ENCODE assay signal across 34 cellular contexts in genomic region chr18:57538614-57539013, GRCh38.
"Had no signal": no experiment of that assay in that cellular context is flagged by ENCODE, and none has a peak within 500 bp of the region (broad histone marks: within the 10 kb centered on the region; RNA-seq: fewer than 3 reads in every experiment).

No MANE protein-coding gene starts in this region.

- H3K9me3 ChIP-seq: MG63 had no signal

- H3K36me3 ChIP-seq: MG63 had no signal

- H3K27ac ChIP-seq: KMS-11 had no signal

- H3K4me2 ChIP-seq: KMS-11 had no signal

- DNase-seq: Karpas-422, Kasumi-1, MG63, MM.1S, MV-4-11, NCI-H1048, NCI-H1092, NCI-H1092 treated with DMSO at 0.1 percent for 48 hours, NCI-H1105, NCI-H1105 treated with DMSO at 0.1 percent for 48 hours, NCI-H1417, NCI-H1417 treated with DMSO at 0.1 percent for 48 hours, NCI-H1436, NCI-H1436 treated with DMSO at 0.1 percent for 48 hours, NCI-H146, NCI-H1694, NCI-H1694 treated with DMSO at 0.1 percent for 48 hours, NCI-H187, NCI-H187 treated with DMSO at 0.1 percent for 48 hours, NCI-H1930, NCI-H2029, NCI-H2029 treated with DMSO at 0.1 percent for 48 hours, NCI-H2081, NCI-H2081 treated with DMSO at 0.1 percent for 48 hours, NCI-H2107, NCI-H2171, NCI-H2171 treated with DMSO at 0.1 percent for 48 hours, NCI-H2227 treated with DMSO at 0.1 percent for 48 hours, NCI-H345, NCI-H446, NCI-H446 treated with DMSO at 0.1 percent for 48 hours, NCI-H510A, NCI-H510A treated with DMSO at 0.1 percent for 48 hours had no signal

- H3K9ac ChIP-seq: KMS-11 had no signal

- H3K4me3 ChIP-seq: MG63 had no signal

- H3K27me3 ChIP-seq: MG63 had no signal
